ENCODE assay signal across 25 cellular contexts in the genomic region with DNA sequence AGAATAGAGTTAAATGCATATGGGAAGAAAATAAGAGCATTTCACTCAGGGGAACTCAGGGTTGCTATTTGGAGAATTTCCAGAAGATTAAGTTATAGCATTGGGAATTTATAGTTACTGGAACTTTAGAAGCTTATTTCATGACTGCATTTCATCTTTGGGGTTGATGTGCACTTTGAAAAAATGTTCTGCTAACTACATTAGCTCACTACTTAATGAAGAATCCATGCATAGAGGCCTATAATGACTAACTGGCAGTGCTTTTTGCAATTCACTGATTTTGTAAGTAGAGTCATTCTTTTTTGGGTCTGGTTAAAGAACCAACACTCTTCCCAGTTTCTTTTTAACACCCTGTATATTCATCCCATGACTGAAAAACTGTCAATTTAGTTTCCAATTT.
DNase-seq lines count a peak whose midpoint lies in the region; ATAC-seq, FAIRE-seq and TF ChIP-seq lines count a peak whose summit lies in the region.
"Had no signal": no experiment of that assay in that cellular context is flagged by ENCODE, and none has a peak within 500 bp of the region (broad histone marks: within the 10 kb centered on the region; RNA-seq: fewer than 3 reads in every experiment).

No MANE protein-coding gene starts in this region.

- H3K4me1 Mint-ChIP-seq in activated T-cell treated with anti-CD3 and anti-CD28 coated beads, Interleukin-2, amount 50 U/mL, for 24 hours (ENCODE audit: low read depth) = no peaks in the 10 kb centered on the region
- H3K4me1 Mint-ChIP-seq: B cell, CD14-positive monocyte had no signal

- no peak overlapping the region for H2BK120ac ChIP-seq in mesenchymal stem cell (ENCODE audit: low read depth, low read length)
- H2BK120ac ChIP-seq in trophoblast cell (ENCODE audit: insufficient read depth, low read length, poor library complexity) = no peak overlapping the region

- H4K8ac ChIP-seq in mesenchymal stem cell (ENCODE audit: low read length) (no peak overlapping the region), trophoblast cell (ENCODE audit: low read depth, low read length) (no peak overlapping the region)

- peak overlapping the region in 1 of 2 experiments; percentile 92; a peak in 3 of 4 replicates for H3K27ac ChIP-seq in SK-N-SH (ENCODE audit: low read depth in 2 of 2, low read length in 1 of 2)
- H3K27ac ChIP-seq in endothelial cell of umbilical vein (ENCODE audit: insufficient read depth, low read depth, low read length) = no peak overlapping the region
- H3K27ac ChIP-seq in mesenchymal stem cell (ENCODE audit: low read length, poor library complexity, severe bottlenecking) = peak overlapping the region; percentile 99
- no peak overlapping the region for H3K27ac ChIP-seq in trophoblast cell (ENCODE audit: low read depth, low read length)
- H3K27ac ChIP-seq: PC-9, RWPE1 had no signal

- H2BK12ac ChIP-seq in mesenchymal stem cell (ENCODE audit: low read length in 2 of 2) (no peak overlapping the region), trophoblast cell (ENCODE audit: low read length) (no peak overlapping the region)

- no peak overlapping the region for H4K12ac ChIP-seq in trophoblast cell (ENCODE audit: low read depth, low read length)

- CTCF ChIA-PET in SK-N-SH (lab: Yijun Ruan, JAX) (no interaction called here), endothelial cell of umbilical vein (lab: Charles Lee) (no interaction called here)

- H3K9me3 ChIP-seq in SK-N-SH (no peaks in the 10 kb centered on the region), endothelial cell of umbilical vein (replicated peaks; ENCODE audit: control insufficient read depth, insufficient read depth, low read length) (no peaks in the 10 kb centered on the region), mesenchymal stem cell (ENCODE audit: control insufficient read depth, low read length) (no peaks in the 10 kb centered on the region), trophoblast cell (ENCODE audit: insufficient read depth, low read depth, low read length) (no peaks in the 10 kb centered on the region)
- H3K9me3 ChIP-seq: MG63 had no signal

- no peak for TF ChIP-seq POLR2A in endothelial cell of umbilical vein (IDR thresholded peaks at IDR 0.05; ENCODE audit: low read depth, low read length)

- H3K4me1 ChIP-seq in SK-N-SH (ENCODE audit: control insufficient read depth in 1 of 2, insufficient read depth in 2 of 2, low read depth in 1 of 2, low read length in 1 of 2) = peaks cover 0 to 15% of the 10 kb centered on the region in 2 experiments; a peak in 3 of 4 replicates
- H3K4me1 ChIP-seq in endothelial cell of umbilical vein (ENCODE audit: control insufficient read depth, extremely low read depth, insufficient read depth, low read length) = peaks cover 24% of the 10 kb centered on the region
- H3K4me1 ChIP-seq in mesenchymal stem cell (ENCODE audit: control insufficient read depth, insufficient read depth, low read depth, low read length) = no peaks in the 10 kb centered on the region
- H3K4me1 ChIP-seq in trophoblast cell (ENCODE audit: control insufficient read depth in 1 of 2, insufficient read depth in 2 of 2, low read length in 2 of 2) = no peaks in the 10 kb centered on the region

- ATAC-seq in SK-N-SH treated with all-trans-retinoic acid at 6 μM for 48 hours = no peak

- POLR2A ChIA-PET in SK-N-SH (lab: Yijun Ruan, JAX) = no interaction called here
- POLR2A ChIA-PET in endothelial cell of umbilical vein (lab: Charles Lee) = interaction anchor here (1.6 kb wide), 1 partner anchor 17 kb away, joined by 4 read pairs; no protein-coding TSS in a partner anchor

- intact Hi-C loops in endothelial cell of umbilical vein (cut with micrococcal nuclease) = no loop called here

- DNase-seq in SK-N-SH (no peak), endothelial cell of umbilical vein (ENCODE audit: low read depth, low spot score) (peak; percentile 8), mesenchymal stem cell (peak; percentile 32), trophoblast cell (no peak), NOMO-1 (lab: John Stamatoyannopoulos, UW; ENCODE audit: unreplicated experiment in 2 of 2) (no peak), NAMALWA (ENCODE audit: low spot score) (no peak)
- DNase-seq in activated T-cell treated with anti-CD3 and anti-CD28 coated beads, Interleukin-2, amount 50 U/mL, for 24 hours = no peak
- DNase-seq: 8988T, DMS53, EL, GF-D8, MG63, NCI-H1048, NCI-H1417 treated with DMSO at 0.1 percent for 48 hours, NCI-H187, NCI-H446, NCI-H526 treated with DMSO at 0.1 percent for 48 hours, PC-9 had no signal

- TF ChIP-seq CTCF in SK-N-SH (IDR thresholded peaks at IDR 0.05) (no peak), endothelial cell of umbilical vein (IDR thresholded peaks at IDR 0.05; ENCODE audit: extremely low read depth in 1 of 2, insufficient read depth in 1 of 2, low read depth in 1 of 2, low read length in 2 of 2) (no peak)

- H3K4me2 ChIP-seq in SK-N-SH = no peak overlapping the region
- H3K4me2 ChIP-seq in endothelial cell of umbilical vein (ENCODE audit: insufficient read depth, low read length) = no peak overlapping the region
- no peak overlapping the region for H3K4me2 ChIP-seq in mesenchymal stem cell (ENCODE audit: low read length, poor library complexity, severe bottlenecking)
- H3K4me2 ChIP-seq in trophoblast cell (ENCODE audit: low read length) = no peak overlapping the region
- H3K4me2 ChIP-seq: PC-9 had no signal

- BruUV-seq in endothelial cell of umbilical vein (replicated peaks; lab: Mats Ljungman, UMichigan) = no TSS peak

- no peak overlapping the region for H3K9ac ChIP-seq in SK-N-SH
- no peak overlapping the region for H3K9ac ChIP-seq in endothelial cell of umbilical vein (replicated peaks; ENCODE audit: extremely low read depth, insufficient read depth, low read length)
- peak overlapping the region; percentile 23 for H3K9ac ChIP-seq in mesenchymal stem cell (ENCODE audit: low read length)
- H3K9ac ChIP-seq in trophoblast cell (ENCODE audit: low read length) = no peak overlapping the region

- H3K27ac Mint-ChIP-seq in activated T-cell treated with anti-CD3 and anti-CD28 coated beads, Interleukin-2, amount 50 U/mL, for 24 hours = no peak overlapping the region
- H3K27ac Mint-ChIP-seq: B cell, CD14-positive monocyte had no signal

- no peaks in the 10 kb centered on the region for H3K9me2 ChIP-seq in SK-N-SH

- TF ChIP-seq EP300 in SK-N-SH (IDR thresholded peaks at IDR 0.05; ENCODE audit: borderline replicate concordance in 1 of 2, low read depth in 1 of 2, low read length in 1 of 2) = no peak

- no peak for TF ChIP-seq RAD21 in SK-N-SH (IDR thresholded peaks at IDR 0.05; ENCODE audit: low read length)

- H3K79me2 ChIP-seq in SK-N-SH (ENCODE audit: insufficient read depth) = no peaks in the 10 kb centered on the region
- H3K79me2 ChIP-seq in endothelial cell of umbilical vein (ENCODE audit: control insufficient read depth, insufficient read depth, low read length) = no peaks in the 10 kb centered on the region
- no peaks in the 10 kb centered on the region for H3K79me2 ChIP-seq in trophoblast cell (ENCODE audit: control insufficient read depth, insufficient read depth, low read length, poor library complexity)

- FAIRE-seq in endothelial cell of umbilical vein (lab: Jason Lieb, UNC) = no peak
- FAIRE-seq: D721Med, GM19239, H1 had no signal

- H3K4ac ChIP-seq in mesenchymal stem cell (ENCODE audit: low read depth in 1 of 2, low read length in 2 of 2) = no peak overlapping the region
- no peak overlapping the region for H3K4ac ChIP-seq in trophoblast cell (ENCODE audit: low read depth, low read length)

- H3K36me3 Mint-ChIP-seq in activated T-cell treated with anti-CD3 and anti-CD28 coated beads, Interleukin-2, amount 50 U/mL, for 24 hours (ENCODE audit: low read depth) = no peaks in the 10 kb centered on the region
- H3K36me3 Mint-ChIP-seq: CD14-positive monocyte had no signal

- H2BK5ac ChIP-seq in mesenchymal stem cell (ENCODE audit: low read depth, low read length, poor library complexity, severe bottlenecking) = no peak overlapping the region
- no peak overlapping the region for H2BK5ac ChIP-seq in trophoblast cell (ENCODE audit: low read depth, low read length, poor library complexity)

- dilution Hi-C loops in endothelial cell of umbilical vein (cut with MboI; ENCODE audit: extremely low pct_ligation_motif_present, low sequenced_read_pairs) = no loop called here

- H3F3A ChIP-seq in SK-N-SH (replicated peaks; ENCODE audit: insufficient read depth) = peaks cover 26% of the 10 kb centered on the region

- H2AFZ ChIP-seq in SK-N-SH (ENCODE audit: low read depth) = no peak overlapping the region
- H2AFZ ChIP-seq in endothelial cell of umbilical vein (ENCODE audit: low read depth, low read length) = no peak overlapping the region
- H2AFZ ChIP-seq in mesenchymal stem cell (ENCODE audit: low read depth, low read length) = no peak overlapping the region
- H2AFZ ChIP-seq in trophoblast cell (ENCODE audit: insufficient read depth, low read length, poor library complexity) = no peak overlapping the region
- H2AFZ ChIP-seq: PC-9 had no signal

- H4K91ac ChIP-seq in mesenchymal stem cell (ENCODE audit: low read length) (no peak overlapping the region), trophoblast cell (ENCODE audit: low read depth, low read length) (no peak overlapping the region)

- H3K23ac ChIP-seq in mesenchymal stem cell (ENCODE audit: low read length in 2 of 2) (no peak overlapping the region), trophoblast cell (ENCODE audit: low read length) (no peak overlapping the region)

- peaks cover 18% of the 10 kb centered on the region for H3K9me3 Mint-ChIP-seq in activated T-cell treated with anti-CD3 and anti-CD28 coated beads, Interleukin-2, amount 50 U/mL, for 24 hours

- H3K4me3 ChIP-seq in SK-N-SH (ENCODE audit: low read depth in 2 of 2, low read length in 1 of 2) (no peak overlapping the region), endothelial cell of umbilical vein (replicated peaks in 1 of 3; ENCODE audit: insufficient read depth in 1 of 3, low read depth in 1 of 3, low read length in 3 of 3) (no peak overlapping the region), mesenchymal stem cell (ENCODE audit: insufficient read depth in 1 of 2, low read depth in 1 of 2, low read length in 2 of 2) (no peak overlapping the region), trophoblast cell (ENCODE audit: low read depth, low read length) (no peak overlapping the region)
- H3K4me3 ChIP-seq: MG63, PC-9 had no signal

- H3K27me3 Mint-ChIP-seq in activated T-cell treated with anti-CD3 and anti-CD28 coated beads, Interleukin-2, amount 50 U/mL, for 24 hours = no peaks in the 10 kb centered on the region
- H3K27me3 Mint-ChIP-seq: B cell had no signal

- no peak overlapping the region for H3K4me3 Mint-ChIP-seq in activated T-cell treated with anti-CD3 and anti-CD28 coated beads, Interleukin-2, amount 50 U/mL, for 24 hours
- H3K4me3 Mint-ChIP-seq: B cell, CD14-positive monocyte had no signal

- no peak overlapping the region for H2BK15ac ChIP-seq in mesenchymal stem cell (ENCODE audit: low read depth, poor library complexity, severe bottlenecking)

- H3K9me1 ChIP-seq in endothelial cell of umbilical vein (replicated peaks; ENCODE audit: control insufficient read depth, extremely low read depth, insufficient read depth, low read length) = no peaks in the 10 kb centered on the region

- H3K79me1 ChIP-seq in mesenchymal stem cell (replicated peaks; ENCODE audit: low read length, poor library complexity, severe bottlenecking) = peaks cover 2% of the 10 kb centered on the region
- no peaks in the 10 kb centered on the region for H3K79me1 ChIP-seq in trophoblast cell (ENCODE audit: low read length)

- H4K20me1 ChIP-seq in SK-N-SH (ENCODE audit: insufficient read depth) (no peaks in the 10 kb centered on the region), endothelial cell of umbilical vein (replicated peaks; ENCODE audit: control insufficient read depth, extremely low read depth, insufficient read depth, low read length) (no peaks in the 10 kb centered on the region)

- no peak overlapping the region for H3K18ac ChIP-seq in mesenchymal stem cell (ENCODE audit: low read depth in 1 of 2, low read length in 2 of 2)
- H3K18ac ChIP-seq in trophoblast cell (ENCODE audit: low read length) = no peak overlapping the region

- H3K14ac ChIP-seq in mesenchymal stem cell (ENCODE audit: low read length in 2 of 2) (no peak overlapping the region), trophoblast cell (ENCODE audit: low read length) (no peak overlapping the region)

- H3K36me3 ChIP-seq in SK-N-SH (replicated peaks in 1 of 2; ENCODE audit: control insufficient read depth in 1 of 2, insufficient read depth in 2 of 2, low read length in 1 of 2) (no peaks in the 10 kb centered on the region), endothelial cell of umbilical vein (ENCODE audit: control insufficient read depth in 2 of 2, extremely low read depth in 1 of 2, insufficient read depth in 2 of 2, low read length in 2 of 2) (no peaks in the 10 kb centered on the region), mesenchymal stem cell (ENCODE audit: control insufficient read depth in 1 of 2, insufficient read depth in 2 of 2, low read depth in 1 of 2, low read length in 2 of 2) (no peaks in the 10 kb centered on the region), trophoblast cell (ENCODE audit: control insufficient read depth in 1 of 2, insufficient read depth in 2 of 2, low read length in 2 of 2) (no peaks in the 10 kb centered on the region)
- H3K36me3 ChIP-seq: MG63 had no signal

- H2AK5ac ChIP-seq in mesenchymal stem cell (ENCODE audit: low read length, severe bottlenecking) (no peak overlapping the region), trophoblast cell (ENCODE audit: low read length) (no peak overlapping the region)

- H3K27me3 ChIP-seq in SK-N-SH (ENCODE audit: insufficient read depth) (no peaks in the 10 kb centered on the region), endothelial cell of umbilical vein (ENCODE audit: control insufficient read depth in 2 of 2, insufficient read depth in 2 of 2, low read length in 2 of 2) (no peaks in the 10 kb centered on the region), mesenchymal stem cell (ENCODE audit: control insufficient read depth in 1 of 2, insufficient read depth in 1 of 2, low read length in 2 of 2) (no peaks in the 10 kb centered on the region), trophoblast cell (ENCODE audit: insufficient read depth, low read length) (no peaks in the 10 kb centered on the region)
- H3K27me3 ChIP-seq: MG63 had no signal

Comparison
In these comparisons a context has a peak if more than half of its experiments do, and no peak if none do; other contexts are left out.
1. DNase-seq: peak in endothelial cell of umbilical vein (single experiment) and mesenchymal stem cell (single experiment); none in SK-N-SH (single experiment), trophoblast cell (0 of 2), NOMO-1 (0 of 2), activated T-cell treated with anti-CD3 and anti-CD28 coated beads, Interleukin-2, amount 50 U/mL, for 24 hours (single experiment) and NAMALWA (single experiment).